ENCODE assay signal across 1 cellular context in genomic region chr1:23790696-23791433, GRCh38.
TF ChIP-seq lines count a peak whose summit lies in the region.

Gene LYPLA2, plus strand, starts transcription at chr1:23791145. Its CDS starts 1,538 bp downstream, at chr1:23792683.

TF ChIP-seq in HEK293, 187 proteins besides CTCF, POLR2A, EP300 and RAD21 (continued from another document and continues in another):
- TF ChIP-seq YY2 (tag by site-specific recombination; IDR thresholded peaks at IDR 0.05): peak; percentile 88
- TF ChIP-seq ZNF2 (tag by site-specific recombination; IDR thresholded peaks at IDR 0.05): no peak
- no peak for TF ChIP-seq ZNF654 (tag by site-specific recombination; IDR thresholded peaks at IDR 0.05; ENCODE audit: low read depth)
- TF ChIP-seq ZBTB20 (tag by site-specific recombination; IDR thresholded peaks at IDR 0.05): peak; percentile 91
- TF ChIP-seq ZNF169 (tag by site-specific recombination; IDR thresholded peaks at IDR 0.05): no peak
- peak; percentile 68 for TF ChIP-seq ZFHX2 (tag by site-specific recombination; conservative IDR thresholded peaks at IDR 0.05)
- TF ChIP-seq ZNF596 (tag by site-specific recombination; IDR thresholded peaks at IDR 0.05): no peak
- TF ChIP-seq ZNF423 (tag by site-specific recombination; IDR thresholded peaks at IDR 0.05): peak; percentile 19; the same call in 1 of the 2 replicates
- peak; percentile 93 for TF ChIP-seq PATZ1 (tag by site-specific recombination; IDR thresholded peaks at IDR 0.05)
- peak; percentile 82 for TF ChIP-seq KLF7 (tag by site-specific recombination; IDR thresholded peaks at IDR 0.05; ENCODE audit: borderline replicate concordance)
- no peak for TF ChIP-seq ZNF473 (tag by site-specific recombination; IDR thresholded peaks at IDR 0.05)
- no peak for TF ChIP-seq ZNF426 (tag by site-specific recombination; IDR thresholded peaks at IDR 0.05)
- no peak for TF ChIP-seq ZNF530 (tag by site-specific recombination; IDR thresholded peaks at IDR 0.05; ENCODE audit: low read depth)
- no peak for TF ChIP-seq ZBTB1 (tag by site-specific recombination; IDR thresholded peaks at IDR 0.05)
- TF ChIP-seq KLF1 (tag by site-specific recombination; IDR thresholded peaks at IDR 0.05): peak; percentile 91
- TF ChIP-seq ZFP41 (tag by site-specific recombination; IDR thresholded peaks at IDR 0.05; ENCODE audit: borderline replicate concordance): no peak
- no peak for TF ChIP-seq ZNF621 (tag by site-specific recombination; IDR thresholded peaks at IDR 0.05)
- peak; percentile 94 for TF ChIP-seq SP2 (tag by site-specific recombination; IDR thresholded peaks at IDR 0.05)
- peak; percentile 71; the same call in 1 of the 2 replicates for TF ChIP-seq ZNF76 (tag by site-specific recombination; IDR thresholded peaks at IDR 0.05; ENCODE audit: borderline replicate concordance, low read depth)
- no peak for TF ChIP-seq ZNF624 (tag by site-specific recombination; IDR thresholded peaks at IDR 0.05)
- TF ChIP-seq BCL11A (tag by site-specific recombination; IDR thresholded peaks at IDR 0.05; ENCODE audit: low read depth): no peak
- peak; percentile 27; the same call in 1 of the 2 replicates for TF ChIP-seq GLIS1 (tag by site-specific recombination; IDR thresholded peaks at IDR 0.05)
- no peak for TF ChIP-seq HOXD13 (CRISPR knock-in tag; IDR thresholded peaks at IDR 0.05; ENCODE audit: borderline replicate concordance)
- no peak for TF ChIP-seq ZNF747 (tag by site-specific recombination; IDR thresholded peaks at IDR 0.05)
- TF ChIP-seq ZNF362 (tag by site-specific recombination; IDR thresholded peaks at IDR 0.05): no peak
- no peak for TF ChIP-seq ZNF529 (tag by site-specific recombination; IDR thresholded peaks at IDR 0.05; ENCODE audit: insufficient replicate concordance)
- TF ChIP-seq ZNF513 (tag by site-specific recombination; IDR thresholded peaks at IDR 0.05): no peak
- TF ChIP-seq KLF8 (tag by site-specific recombination; IDR thresholded peaks at IDR 0.05): peak; percentile 88
- no peak for TF ChIP-seq ZNF558 (tag by site-specific recombination; IDR thresholded peaks at IDR 0.05)
- TF ChIP-seq ELK4 (IDR thresholded peaks at IDR 0.05; ENCODE audit: borderline replicate concordance, low read depth, low read length): no peak; the same call in 1 of the 2 replicates
- no peak for TF ChIP-seq ZNF768 (tag by site-specific recombination; IDR thresholded peaks at IDR 0.05)
- TF ChIP-seq REST (tag by site-specific recombination; IDR thresholded peaks at IDR 0.05): peak; percentile 72; the same call in 1 of the 2 replicates
- TF ChIP-seq ZNF658 (tag by site-specific recombination; IDR thresholded peaks at IDR 0.05): no peak
- TF ChIP-seq ZNF48 (tag by site-specific recombination; IDR thresholded peaks at IDR 0.05): no peak
- TF ChIP-seq TCF7L2 (IDR thresholded peaks at IDR 0.05; ENCODE audit: borderline replicate concordance, low read depth, low read length): peak; percentile 64; the same call in 1 of the 2 replicates
- TF ChIP-seq ZNF664 (tag by site-specific recombination; IDR thresholded peaks at IDR 0.05): no peak
- no peak for TF ChIP-seq PRDM1 (tag by site-specific recombination; IDR thresholded peaks at IDR 0.05)
- TF ChIP-seq ZNF175 (tag by site-specific recombination; IDR thresholded peaks at IDR 0.05): no peak
- no peak for TF ChIP-seq ZNF548 (tag by site-specific recombination; IDR thresholded peaks at IDR 0.05)
- peak; percentile 100 for TF ChIP-seq ZNF18 (tag by site-specific recombination; IDR thresholded peaks at IDR 0.05)
- no peak for TF ChIP-seq HOXC10 (CRISPR knock-in tag; IDR thresholded peaks at IDR 0.05)
- TF ChIP-seq ZNF626 (tag by site-specific recombination; IDR thresholded peaks at IDR 0.05): no peak
- TF ChIP-seq ZNF777 (tag by site-specific recombination; IDR thresholded peaks at IDR 0.05; ENCODE audit: borderline replicate concordance): no peak
- no peak for TF ChIP-seq ZNF560 (tag by site-specific recombination; IDR thresholded peaks at IDR 0.05; ENCODE audit: borderline replicate concordance)
- no peak for TF ChIP-seq ZNF791 (tag by site-specific recombination; IDR thresholded peaks at IDR 0.05)
- TF ChIP-seq SETDB1 (IDR thresholded peaks at IDR 0.05; ENCODE audit: insufficient read length, low read length): no peak
- no peak for TF ChIP-seq ZNF837 (tag by site-specific recombination; IDR thresholded peaks at IDR 0.05)
- TF ChIP-seq KLF16 (tag by site-specific recombination; IDR thresholded peaks at IDR 0.05): peak; percentile 42; the same call in 1 of the 2 replicates
- TF ChIP-seq GLI2 (tag by site-specific recombination; IDR thresholded peaks at IDR 0.05; ENCODE audit: borderline replicate concordance, low read depth): no peak
- no peak for TF ChIP-seq SALL2 (tag by site-specific recombination; IDR thresholded peaks at IDR 0.05; ENCODE audit: borderline replicate concordance)
- TF ChIP-seq GLI4 (tag by site-specific recombination; IDR thresholded peaks at IDR 0.05): no peak
- TF ChIP-seq INSM2 (tag by site-specific recombination; IDR thresholded peaks at IDR 0.05): no peak
- TF ChIP-seq ZNF16 (tag by site-specific recombination; IDR thresholded peaks at IDR 0.05; ENCODE audit: low read depth): no peak
- no peak for TF ChIP-seq REPIN1 (tag by site-specific recombination; IDR thresholded peaks at IDR 0.05; ENCODE audit: low read depth)
- TF ChIP-seq ZNF155 (tag by site-specific recombination; IDR thresholded peaks at IDR 0.05): no peak
- TF ChIP-seq ZNF610 (tag by site-specific recombination; IDR thresholded peaks at IDR 0.05; ENCODE audit: borderline replicate concordance): no peak
- no peak for TF ChIP-seq FEZF1 (tag by site-specific recombination; IDR thresholded peaks at IDR 0.05)
- peak; percentile 73 for TF ChIP-seq ZNF629 (tag by site-specific recombination; IDR thresholded peaks at IDR 0.05)
- no peak for TF ChIP-seq SCRT1 (tag by site-specific recombination; IDR thresholded peaks at IDR 0.05; ENCODE audit: borderline replicate concordance)
- no peak for TF ChIP-seq ZBTB49 (tag by site-specific recombination; IDR thresholded peaks at IDR 0.05; ENCODE audit: low read depth)
- TF ChIP-seq KLF9 (tag by site-specific recombination; IDR thresholded peaks at IDR 0.05; ENCODE audit: low read depth): peak; percentile 60
- no peak for TF ChIP-seq SP7 (tag by site-specific recombination; IDR thresholded peaks at IDR 0.05)
